In genomic region chr3:177228601-177229190, GRCh38 we compare ENCODE assay signal across 19 cellular contexts. TPM values are rescaled to one million over a fixed set of nuclear protein-coding genes. Genes with fewer than 3 reads are reported as not detected.
DNase-seq lines count a peak whose midpoint lies in the region; ATAC-seq, FAIRE-seq and TF ChIP-seq lines count a peak whose summit lies in the region.
"Had no signal": no experiment of that assay in that cellular context is flagged by ENCODE, and none has a peak within 500 bp of the region (broad histone marks: within the 10 kb centered on the region; RNA-seq: fewer than 3 reads in every experiment).

No MANE protein-coding gene starts in this region.

- H3K79me1 ChIP-seq in neuronal stem cell (ENCODE audit: low read depth, low read length) = no peaks in the 10 kb centered on the region

- no peak overlapping the region for H2BK12ac ChIP-seq in neuronal stem cell (ENCODE audit: low read length)

- no peak overlapping the region for H2BK120ac ChIP-seq in neuronal stem cell (ENCODE audit: low read depth, low read length)

- CTCF ChIA-PET in HepG2 (lab: Yijun Ruan, JAX; ENCODE audit: low intra/inter-chr PET ratio, low total read pairs) = no interaction called here

- no peak overlapping the region for H3K23ac ChIP-seq in neuronal stem cell (ENCODE audit: low read depth, low read length, poor library complexity)

- POLR2A ChIA-PET in HepG2 (lab: Yijun Ruan, JAX) = no interaction called here

- no peaks in the 10 kb centered on the region for H3K36me3 ChIP-seq in HepG2 (replicated peaks in 1 of 2; ENCODE audit: control insufficient read depth in 1 of 2, insufficient read depth in 2 of 2, low read length in 2 of 2)
- H3K36me3 ChIP-seq in right lobe of liver = no peaks in the 10 kb centered on the region
- no peaks in the 10 kb centered on the region for H3K36me3 ChIP-seq in neuronal stem cell (replicated peaks in 1 of 2; ENCODE audit: control insufficient read depth in 2 of 2, insufficient read depth in 2 of 2, low read length in 2 of 2)
- H3K36me3 ChIP-seq: HAP-1 had no signal

- no peak overlapping the region for H2BK5ac ChIP-seq in neuronal stem cell (ENCODE audit: low read length)

- H3K4me3 ChIP-seq in HepG2 (replicated peaks in 1 of 3; ENCODE audit: insufficient read depth in 1 of 3, low read depth in 2 of 3, low read length in 3 of 3) (no peak overlapping the region), right lobe of liver (no peak overlapping the region), neuronal stem cell (ENCODE audit: low read length in 2 of 2) (no peak overlapping the region)
- H3K4me3 ChIP-seq: HAP-1 had no signal

- no peak overlapping the region for H2AFZ ChIP-seq in HepG2 (ENCODE audit: low read length)
- no peak overlapping the region for H2AFZ ChIP-seq in neuronal stem cell (ENCODE audit: low read length)

- no peak overlapping the region for H3K4ac ChIP-seq in neuronal stem cell (ENCODE audit: low read length)

- H3K9me3 ChIP-seq in HepG2 (ENCODE audit: low read length) (no peaks in the 10 kb centered on the region), right lobe of liver (no peaks in the 10 kb centered on the region), neuronal stem cell (replicated peaks in 1 of 2; ENCODE audit: control insufficient read depth in 2 of 2, insufficient read depth in 1 of 2, low read depth in 1 of 2, low read length in 2 of 2) (peaks cover 3 to 4% of the 10 kb centered on the region in 2 donors)

- H3K4me1 ChIP-seq in HepG2 (ENCODE audit: insufficient read depth, low read length) (peaks cover 19% of the 10 kb centered on the region), right lobe of liver (no peaks in the 10 kb centered on the region), neuronal stem cell (ENCODE audit: control insufficient read depth in 2 of 2, insufficient read depth in 1 of 2, low read depth in 1 of 2, low read length in 2 of 2) (no peaks in the 10 kb centered on the region)
- H3K4me1 ChIP-seq: HAP-1 had no signal

- intact Hi-C loops in HepG2 (cut with micrococcal nuclease; ENCODE audit: unreplicated experiment) = no loop called here
- intact Hi-C loops in right lobe of liver (cut with DNase I) = no loop called here

- H3K79me2 ChIP-seq in HepG2 (ENCODE audit: insufficient read depth, low read length) = no peaks in the 10 kb centered on the region

- FAIRE-seq in HepG2 (lab: Jason Lieb, UNC) = no peak
- FAIRE-seq: GM12891, GM18507, H54 had no signal

- H4K8ac ChIP-seq in neuronal stem cell (ENCODE audit: low read depth, low read length) = no peak overlapping the region

- H3K27me3 ChIP-seq in HepG2 (ENCODE audit: control insufficient read depth in 1 of 2, insufficient read depth in 2 of 2, low read length in 2 of 2) = no peaks in the 10 kb centered on the region
- no peaks in the 10 kb centered on the region for H3K27me3 ChIP-seq in right lobe of liver
- no peaks in the 10 kb centered on the region for H3K27me3 ChIP-seq in neuronal stem cell (ENCODE audit: control insufficient read depth in 3 of 3, insufficient read depth in 3 of 3, low read depth in 1 of 3, low read length in 3 of 3)

- H2AK5ac ChIP-seq in neuronal stem cell (ENCODE audit: low read depth, low read length) = no peak overlapping the region

- TF ChIP-seq RAD21 in HepG2 (CRISPR knock-in tag; IDR thresholded peaks at IDR 0.05) = no peak

- no peak for DNase-seq in HepG2 (ENCODE audit: low spot score)
- DNase-seq in right lobe of liver = no peak
- peak; percentile 37 for DNase-seq in left lobe of liver (ENCODE audit: low spot score)
- no peak for DNase-seq in neuronal stem cell (ENCODE audit: low spot score)
- DNase-seq in GM19240 (ENCODE audit: insufficient read length, low spot score) = no peak
- DNase-seq in cerebellum (ENCODE audit: low spot score) = no peak
- DNase-seq: C1 segment of cervical spinal cord; Calu3; CD4-positive, alpha-beta memory T cell; COR-L47; DMS53; DMS79 treated with DMSO at 0.1 percent for 48 hours; GF-D8; GOT3; HFFc6 had no signal

- no peak overlapping the region for H2BK15ac ChIP-seq in neuronal stem cell (ENCODE audit: low read length)

- no TSS peak for BruUV-seq in HepG2 (replicated peaks; lab: Mats Ljungman, UMichigan)

- H3K27ac ChIP-seq in HepG2 (ENCODE audit: extremely low read length, insufficient read depth, low read length) (no peak overlapping the region), right lobe of liver (no peak overlapping the region), neuronal stem cell (replicated peaks; ENCODE audit: low read length) (no peak overlapping the region)

- TF ChIP-seq POLR2A in HepG2 (IDR thresholded peaks at IDR 0.05; ENCODE audit: insufficient read depth in 1 of 2, low read depth in 2 of 2, low read length in 2 of 2) (no peak), right lobe of liver (IDR thresholded peaks at IDR 0.05) (no peak)

- H3K9ac ChIP-seq in HepG2 (ENCODE audit: insufficient read depth, low read depth, low read length) = no peak overlapping the region
- H3K9ac ChIP-seq in neuronal stem cell (ENCODE audit: low read depth, low read length, poor library complexity) = no peak overlapping the region

- no peaks in the 10 kb centered on the region for H4K20me1 ChIP-seq in HepG2 (ENCODE audit: insufficient read depth, low read length)

- ATAC-seq in HepG2 (peak; percentile 32; the same call in 1 of the 3 replicates), right lobe of liver (no peak), left lobe of liver (no peak)

- H3K14ac ChIP-seq in neuronal stem cell (ENCODE audit: low read length) = no peak overlapping the region

- TF ChIP-seq EP300 in HepG2 (IDR thresholded peaks at IDR 0.05; ENCODE audit: low read depth in 2 of 2, low read length in 2 of 2) (no peak), HepG2 (CRISPR knock-in tag; IDR thresholded peaks at IDR 0.05; ENCODE audit: borderline replicate concordance) (no peak)

- TF ChIP-seq CTCF in HepG2 (CRISPR knock-in tag; IDR thresholded peaks at IDR 0.05) (peak; percentile 24; the same call in 1 of the 2 replicates), right lobe of liver (IDR thresholded peaks at IDR 0.05) (no peak)

- in situ Hi-C loops in HepG2 (cut with HindIII; ENCODE audit: extremely low pct_ligation_motif_present, low pct_unique_long_range_greater_than_20kb) = no loop called here

- no peak overlapping the region for H3K4me2 ChIP-seq in HepG2 (ENCODE audit: low read depth, low read length)
- no peak overlapping the region for H3K4me2 ChIP-seq in neuronal stem cell (ENCODE audit: insufficient read depth, low read length, poor library complexity, severe bottlenecking)

- WGBS in HepG2 (ENCODE audit: low lambda C conversion rate) = 93% methylated on average over 8 of the region's 25 CpGs
- 100% methylated on average over 6 of the region's 25 CpGs for WGBS in right lobe of liver (ENCODE audit: insufficient coverage, low coverage, low lambda C conversion rate, missing lambda C conversion rate)
- no CpG with 5 or more reads among the region's 25 CpGs for WGBS in neuronal stem cell (ENCODE audit: extremely low coverage in 2 of 2, insufficient read length in 2 of 2, insufficient replicate concordance in 1 of 2), 2 donors

- no peak overlapping the region for H4K91ac ChIP-seq in neuronal stem cell (ENCODE audit: low read depth, low read length, poor library complexity)

- H3K18ac ChIP-seq in neuronal stem cell (ENCODE audit: low read length) = peak overlapping the region; percentile 38

TF ChIP-seq in HepG2, 621 proteins besides CTCF, POLR2A, EP300 and RAD21 (continues in another document):
- TF ChIP-seq ZNF782 (CRISPR knock-in tag; IDR thresholded peaks at IDR 0.05; ENCODE audit: borderline replicate concordance) (no peak), ZNF850 (CRISPR knock-in tag; conservative IDR thresholded peaks at IDR 0.05) (peak; percentile 88; the same call in 1 of the 2 replicates), ZBTB33 (CRISPR knock-in tag; IDR thresholded peaks at IDR 0.05) (peak; percentile 32; the same call in 1 of the 2 replicates)

RNA-seq across cellular contexts. Expression of gene TBL1XR1, which starts 31.4 kb away (rescaled TPM):
- total RNA-seq in HepG2 (2016; rRNA removed; fragmentation: Illumina TruSeq; extraction: Trizol) (62.5 and 108 TPM in 2 replicates), right lobe of liver (10 to 100 TPM; 32.6 to 80.6 (median 56.2) TPM), left lobe of liver (57.1 TPM), cerebellum (187 TPM)
- total RNA-seq in HepG2 (2016; cell fraction: cytosol; rRNA removed; fragmentation: Illumina TruSeq; extraction: Trizol; ENCODE audit: low read depth) = 10.8 TPM in 2 replicates
- 67.0 and 111 TPM in 2 replicates for total RNA-seq in HepG2 (2016; cell fraction: insoluble cytoplasmic fraction; rRNA removed; fragmentation: Illumina TruSeq; extraction: Trizol)
- 31.7 and 36.1 TPM in 2 replicates for total RNA-seq in HepG2 (2016; cell fraction: membrane; rRNA removed; fragmentation: Illumina TruSeq; extraction: Trizol)
- 58.6 and 64.8 TPM in 2 replicates for total RNA-seq in HepG2 (2016; cell fraction: nucleus; rRNA removed; fragmentation: Illumina TruSeq; extraction: Trizol)
- 49.2 and 57.7 TPM in 2 replicates for polyA plus RNA-seq in HepG2 (2011; rRNA removed)
- polyA plus RNA-seq in HepG2 (2011; cell fraction: cytosol; rRNA removed) = 12.2 and 20.2 TPM in 2 replicates
- polyA plus RNA-seq in HepG2 (2011; cell fraction: nucleus; rRNA removed) = 20.1 and 30.6 TPM in 2 replicates
- polyA plus RNA-seq in HepG2 (2012) = 21.8 and 27.0 TPM in 2 replicates
- 1.9 and 2.1 TPM in 2 replicates for polyA plus RNA-seq in HepG2 (2016; cell fraction: cytosol; fragmentation: Illumina TruSeq; extraction: Trizol; ENCODE audit: low read depth)
- polyA plus RNA-seq in HepG2 (2016; cell fraction: insoluble cytoplasmic fraction; fragmentation: Illumina TruSeq; extraction: Trizol; ENCODE audit: low read depth) = 38.3 and 42.9 TPM in 2 replicates
- 6.4 and 9.9 TPM in 2 replicates for polyA plus RNA-seq in HepG2 (2016; cell fraction: membrane; fragmentation: Illumina TruSeq; extraction: Trizol; ENCODE audit: low read depth)
- 53.4 and 55.7 TPM in 2 replicates for polyA plus RNA-seq in HepG2 (2016; cell fraction: nucleus; fragmentation: Illumina TruSeq; extraction: Trizol; ENCODE audit: insufficient read depth, low read depth)
- polyA minus RNA-seq in HepG2 (2011; rRNA and poly(A)+ RNA removed; ENCODE audit: low replicate concordance) = 126 and 330 TPM in 2 replicates
- polyA minus RNA-seq in HepG2 (2011; cell fraction: cytosol; rRNA and poly(A)+ RNA removed) = 128 and 166 TPM in 2 replicates
- polyA minus RNA-seq in HepG2 (2011; cell fraction: nucleus; rRNA and poly(A)+ RNA removed) = 187 and 199 TPM in 2 replicates
- 54.4 TPM for polyA plus RNA-seq in neuronal stem cell (2013, experiment 1 of 2)
- 59.6 TPM for polyA plus RNA-seq in neuronal stem cell (2013, experiment 2 of 2)
